Comparison of ENCODE assay signal across 15 cellular contexts in genomic region chr2:143139835-143140393, GRCh38. TPM values are rescaled to one million over a fixed set of nuclear protein-coding genes. Genes with fewer than 3 reads are reported as not detected.
DNase-seq lines count a peak whose midpoint lies in the region; ATAC-seq and TF ChIP-seq lines count a peak whose summit lies in the region.
"Had no signal": no experiment of that assay in that cellular context is flagged by ENCODE, and none has a peak within 500 bp of the region (broad histone marks: within the 10 kb centered on the region; RNA-seq: fewer than 3 reads in every experiment).

No MANE protein-coding gene starts in this region.

- peaks cover 92% of the 10 kb centered on the region for H3K4me1 Mint-ChIP-seq in activated CD4-positive, alpha-beta T cell treated with anti-CD3 and anti-CD28 coated beads for 36 hours
- peaks cover 38 to 95% (median 92%) of the 10 kb centered on the region in 4 donors for H3K4me1 Mint-ChIP-seq in naive thymus-derived CD8-positive, alpha-beta T cell
- no peaks in the 10 kb centered on the region for H3K4me1 Mint-ChIP-seq in chondrocyte (ENCODE audit: low read depth)

- no peaks in the 10 kb centered on the region for H3K9me2 ChIP-seq in OCI-LY7 (ENCODE audit: insufficient read depth, low read length)

- H3K9me3 ChIP-seq in OCI-LY7 (ENCODE audit: low read length) (no peaks in the 10 kb centered on the region), SJCRH30 (replicated peaks) (no peaks in the 10 kb centered on the region)
- H3K9me3 ChIP-seq: sigmoid colon, transverse colon had no signal

- no peak for TF ChIP-seq CTCF in OCI-LY7 (conservative IDR thresholded peaks at IDR 0.05; ENCODE audit: low read length)
- TF ChIP-seq CTCF in chondrocyte (IDR thresholded peaks at IDR 0.05): no peak

- H3K4me3 ChIP-seq in OCI-LY7 (ENCODE audit: low read depth, low read length, poor library complexity, severe bottlenecking): peak overlapping the region; percentile 63
- H3K4me3 ChIP-seq in SJCRH30: no peak overlapping the region
- H3K4me3 ChIP-seq: sigmoid colon, transverse colon had no signal

- intact Hi-C loops in activated CD4-positive, alpha-beta T cell treated with anti-CD3 and anti-CD28 coated beads for 36 hours (cut with DNase I, micrococcal nuclease): no loop called here
- intact Hi-C loops in OCI-LY7 (cut with micrococcal nuclease; ENCODE audit: unreplicated experiment): no loop called here

- H3K79me2 ChIP-seq in OCI-LY7 (ENCODE audit: insufficient read depth, low read depth, low read length): peaks cover 97% of the 10 kb centered on the region

- peak; percentile 40 for ATAC-seq in activated CD4-positive, alpha-beta T cell treated with anti-CD3 and anti-CD28 coated beads for 36 hours
- ATAC-seq in GM21447 (IDR thresholded peaks at IDR 0.05; ENCODE audit: unreplicated experiment) (peak; percentile 35), HG03280 (IDR thresholded peaks at IDR 0.05; ENCODE audit: unreplicated experiment) (no peak)
- ATAC-seq in naive thymus-derived CD8-positive, alpha-beta T cell: peak; percentile 43 to 56
- ATAC-seq: Panc1 had no signal

- H3K27ac ChIP-seq in OCI-LY7 (ENCODE audit: low read depth, low read length, poor library complexity, severe bottlenecking): peak overlapping the region; percentile 92
- H3K27ac ChIP-seq in SJCRH30: no peak overlapping the region
- H3K27ac ChIP-seq: sigmoid colon, transverse colon, VCaP had no signal

- no peaks in the 10 kb centered on the region for H3K27me3 ChIP-seq in SJCRH30
- H3K27me3 ChIP-seq: sigmoid colon, transverse colon had no signal

- no peaks in the 10 kb centered on the region for H3K27me3 Mint-ChIP-seq in activated CD4-positive, alpha-beta T cell treated with anti-CD3 and anti-CD28 coated beads for 36 hours
- H3K27me3 Mint-ChIP-seq in naive thymus-derived CD8-positive, alpha-beta T cell: no peaks in the 10 kb centered on the region
- H3K27me3 Mint-ChIP-seq in chondrocyte (ENCODE audit: low read depth): peaks cover 29% of the 10 kb centered on the region

- peaks cover 21% of the 10 kb centered on the region for H3K36me3 ChIP-seq in OCI-LY7 (ENCODE audit: insufficient read depth, low read length)
- H3K36me3 ChIP-seq in SJCRH30: no peaks in the 10 kb centered on the region
- H3K36me3 ChIP-seq: sigmoid colon, transverse colon had no signal

- no peak overlapping the region for H2AFZ ChIP-seq in OCI-LY7 (ENCODE audit: low read length)

- peak overlapping the region; percentile 62 for H3K4me3 Mint-ChIP-seq in activated CD4-positive, alpha-beta T cell treated with anti-CD3 and anti-CD28 coated beads for 36 hours
- H3K4me3 Mint-ChIP-seq in naive thymus-derived CD8-positive, alpha-beta T cell: peak overlapping the region; percentile 18 to 83 (median 62)
- no peak overlapping the region for H3K4me3 Mint-ChIP-seq in chondrocyte (ENCODE audit: unreplicated experiment)

- no peak for DNase-seq in activated CD4-positive, alpha-beta T cell treated with anti-CD3 and anti-CD28 coated beads for 36 hours
- no peak for DNase-seq in activated CD4-positive, alpha-beta T cell treated with anti-CD3 and anti-CD28 coated beads for 48 hours
- DNase-seq in OCI-LY7 (ENCODE audit: low spot score) (no peak), chondrocyte (ENCODE audit: low spot score) (no peak), SJCRH30 (no peak)
- no peak for DNase-seq in naive thymus-derived CD8-positive, alpha-beta T cell
- DNase-seq: NCI-H2171, sigmoid colon, transverse colon had no signal

- peaks cover 68% of the 10 kb centered on the region for H3K4me1 ChIP-seq in OCI-LY7 (ENCODE audit: insufficient read depth, low read length, poor library complexity, severe bottlenecking)
- H3K4me1 ChIP-seq in SJCRH30: no peaks in the 10 kb centered on the region
- H3K4me1 ChIP-seq: sigmoid colon had no signal

- no TSS peak for BruUV-seq in OCI-LY7 (replicated peaks; lab: Mats Ljungman, UMichigan)

- POLR2A ChIA-PET in activated CD4-positive, alpha-beta T cell treated with anti-CD3 and anti-CD28 coated beads for 36 hours (lab: Charles Lee): interaction anchor here (0.5 kb wide), 1 partner anchor 572 kb away, joined by 3 read pairs; no protein-coding TSS in a partner anchor
- POLR2A ChIA-PET in OCI-LY7 (lab: Charles Lee): interaction anchor here (0.9 to 8.2 kb wide), 3 partner anchors 10 to 45 kb away, joined by 3 to 156 read pairs (median 21); partner anchors contain the start of gene ARHGAP15
- POLR2A ChIA-PET in naive thymus-derived CD8-positive, alpha-beta T cell (lab: Charles Lee): no interaction called here

- peak overlapping the region; percentile 90 for H3K4me2 ChIP-seq in OCI-LY7 (ENCODE audit: low read length)

- CTCF ChIA-PET in activated CD4-positive, alpha-beta T cell treated with anti-CD3 and anti-CD28 coated beads for 36 hours (lab: Charles Lee): interaction anchor here (0.8 to 2.4 kb wide), 4 partner anchors 9 to 119 kb away, joined by 3 to 11 read pairs (median 4); no protein-coding TSS in a partner anchor
- CTCF ChIA-PET in OCI-LY7 (lab: Charles Lee; ENCODE audit: unreplicated experiment): no interaction called here

- H3K36me3 Mint-ChIP-seq in activated CD4-positive, alpha-beta T cell treated with anti-CD3 and anti-CD28 coated beads for 36 hours (ENCODE audit: low read depth): peaks cover 27% of the 10 kb centered on the region
- peaks cover 0 to 42% (median 17%) of the 10 kb centered on the region in 3 donors for H3K36me3 Mint-ChIP-seq in naive thymus-derived CD8-positive, alpha-beta T cell
- no peaks in the 10 kb centered on the region for H3K36me3 Mint-ChIP-seq in chondrocyte (ENCODE audit: low read depth)

- 0 out of 2 replicates have a peak, but pooled peaks cover 7% of the 10 kb centered on the region for H4K20me1 ChIP-seq in OCI-LY7 (ENCODE audit: insufficient read depth, low read length)

- H3K9me3 Mint-ChIP-seq in activated CD4-positive, alpha-beta T cell treated with anti-CD3 and anti-CD28 coated beads for 36 hours (ENCODE audit: low read depth): no peaks in the 10 kb centered on the region
- no peaks in the 10 kb centered on the region for H3K9me3 Mint-ChIP-seq in naive thymus-derived CD8-positive, alpha-beta T cell
- H3K9me3 Mint-ChIP-seq in chondrocyte (ENCODE audit: low read depth): no peaks in the 10 kb centered on the region

- H3K27ac Mint-ChIP-seq in activated CD4-positive, alpha-beta T cell treated with anti-CD3 and anti-CD28 coated beads for 36 hours: peak overlapping the region; percentile 28
- H3K27ac Mint-ChIP-seq in naive thymus-derived CD8-positive, alpha-beta T cell: peak overlapping the region; percentile 26 to 91 (median 70)
- no peak overlapping the region for H3K27ac Mint-ChIP-seq in chondrocyte (ENCODE audit: unreplicated experiment)

RNA-seq across cellular contexts. Expression of gene ARHGAP15, which starts 10.7 kb away (rescaled TPM):
- total RNA-seq in activated CD4-positive, alpha-beta T cell treated with anti-CD3 and anti-CD28 coated beads for 36 hours: 10 to 100 TPM; 62.6 to 64.3 TPM
- 98.4 and 115 TPM in 2 replicates for total RNA-seq in OCI-LY7 (2014; rRNA removed; shearing (Covaris generic))
- total RNA-seq in OCI-LY7 (2022) (72.1 and 84.1 TPM in 2 replicates), chondrocyte (0.36 to 0.42 TPM in 2 of 3 replicates, not detected in the other)
- 100 to 1,000 TPM; 130 to 134 TPM for total RNA-seq in naive thymus-derived CD8-positive, alpha-beta T cell
- 100 to 1,000 TPM; 217 to 299 (median 253) TPM for polyA plus RNA-seq in naive thymus-derived CD8-positive, alpha-beta T cell
- 0.25 and 0.26 TPM in 2 replicates for total RNA-seq in SJCRH30 (2014; rRNA removed; shearing (Covaris generic))
- total RNA-seq: H1 had no signal
- polyA plus RNA-seq: H1, keratinocyte had no signal

Comparison
In these comparisons a context has a peak if more than half of its experiments do, and no peak if none do; other contexts are left out.
1. RNA of gene ARHGAP15, which starts 10.7 kb away (total RNA-seq): 130 to 134 TPM in naive thymus-derived CD8-positive, alpha-beta T cell, 72.1 to 115 TPM in OCI-LY7 and 62.6 to 64.3 TPM in activated CD4-positive, alpha-beta T cell treated with anti-CD3 and anti-CD28 coated beads for 36 hours; 0.36 to 0.42 TPM in chondrocyte and 0.25 to 0.26 TPM in SJCRH30; every median in the first group is over 10 times any median in the second.